1 cellular context compared by ENCODE assay signal in genomic region chr19:50275577-50276368, GRCh38.
TF ChIP-seq lines count a peak whose summit lies in the region.

No MANE protein-coding gene starts in this region.

TF ChIP-seq in HepG2, 621 proteins besides CTCF, POLR2A, EP300 and RAD21 (continued from another document and continues in another):
- TF ChIP-seq NCOR1 (IDR thresholded peaks at IDR 0.05; ENCODE audit: borderline replicate concordance, low read length) (0 out of 2 replicates have a peak, but pooled peaks have one; percentile 43), KLF13 (CRISPR knock-in tag; IDR thresholded peaks at IDR 0.05) (no peak), ZNF841 (CRISPR knock-in tag; IDR thresholded peaks at IDR 0.05; ENCODE audit: borderline replicate concordance) (no peak), ZNF253 (CRISPR knock-in tag; IDR thresholded peaks at IDR 0.05; ENCODE audit: borderline replicate concordance) (no peak), EED (CRISPR knock-in tag; IDR thresholded peaks at IDR 0.05) (no peak), MTA1 (CRISPR knock-in tag; IDR thresholded peaks at IDR 0.05; ENCODE audit: borderline replicate concordance) (peak; percentile 42; the same call in 1 of the 2 replicates), PHF21A (CRISPR knock-in tag; IDR thresholded peaks at IDR 0.05) (peak; percentile 72), RBFOX2 (IDR thresholded peaks at IDR 0.05; ENCODE audit: low read depth, low read length) (peak; percentile 64), FOXA3 (CRISPR knock-in tag; IDR thresholded peaks at IDR 0.05) (peak; percentile 61), JDP2 (CRISPR knock-in tag; IDR thresholded peaks at IDR 0.05; ENCODE audit: borderline replicate concordance) (no peak), ZNF737 (CRISPR knock-in tag; IDR thresholded peaks at IDR 0.05; ENCODE audit: borderline replicate concordance) (no peak), PBX2 (CRISPR knock-in tag; IDR thresholded peaks at IDR 0.05) (no peak), NONO (IDR thresholded peaks at IDR 0.05) (no peak), NONO (CRISPR knock-in tag; conservative IDR thresholded peaks at IDR 0.05) (no peak), CEBPG (CRISPR knock-in tag; IDR thresholded peaks at IDR 0.05) (no peak), RFXAP (CRISPR knock-in tag; IDR thresholded peaks at IDR 0.05; ENCODE audit: borderline replicate concordance) (0 out of 2 replicates have a peak, but pooled peaks have one; percentile 52), TBL1XR1 (IDR thresholded peaks at IDR 0.05; ENCODE audit: borderline replicate concordance, low read length, partially characterized antibody) (no peak), ZBTB21 (CRISPR knock-in tag; IDR thresholded peaks at IDR 0.05) (no peak), GATAD2A (CRISPR knock-in tag; IDR thresholded peaks at IDR 0.05) (peak; percentile 25; the same call in 1 of the 2 replicates), ZNF780A (CRISPR knock-in tag; IDR thresholded peaks at IDR 0.05) (no peak), ATAD3A (CRISPR knock-in tag; IDR thresholded peaks at IDR 0.05) (no peak), KDM5A (IDR thresholded peaks at IDR 0.05; ENCODE audit: borderline replicate concordance, low read length) (no peak), POGK (CRISPR knock-in tag; conservative IDR thresholded peaks at IDR 0.05) (no peak), FOXO4 (CRISPR knock-in tag; conservative IDR thresholded peaks at IDR 0.05) (no peak), SATB2 (CRISPR knock-in tag; IDR thresholded peaks at IDR 0.05) (no peak), MIER2 (CRISPR knock-in tag; IDR thresholded peaks at IDR 0.05) (0 out of 2 replicates have a peak, but pooled peaks have one; percentile 45), SRSF9 (IDR thresholded peaks at IDR 0.05; ENCODE audit: borderline replicate concordance, insufficient read depth, low read depth, low read length, poor library complexity, severe bottlenecking) (no peak), SKIL (CRISPR knock-in tag; IDR thresholded peaks at IDR 0.05; ENCODE audit: borderline replicate concordance) (no peak), U2AF2 (IDR thresholded peaks at IDR 0.05; ENCODE audit: low read depth, low read length) (no peak), ZBTB43 (CRISPR knock-in tag; conservative IDR thresholded peaks at IDR 0.05) (0 out of 2 replicates have a peak, but pooled peaks have one; percentile 41), XBP1 (CRISPR knock-in tag; IDR thresholded peaks at IDR 0.05) (no peak), ZEB1 (IDR thresholded peaks at IDR 0.05; ENCODE audit: insufficient replicate concordance, low read depth) (no peak), ZNF710 (CRISPR knock-in tag; IDR thresholded peaks at IDR 0.05; ENCODE audit: borderline replicate concordance) (no peak), FOXK2 (IDR thresholded peaks at IDR 0.05) (no peak), HOXA7 (CRISPR knock-in tag; IDR thresholded peaks at IDR 0.05) (no peak), ZNF777 (CRISPR knock-in tag; IDR thresholded peaks at IDR 0.05) (no peak), E2F2 (CRISPR knock-in tag; IDR thresholded peaks at IDR 0.05; ENCODE audit: borderline replicate concordance) (no peak), HOXA9 (CRISPR knock-in tag; IDR thresholded peaks at IDR 0.05; ENCODE audit: borderline replicate concordance) (no peak), ZNF607 (CRISPR knock-in tag; IDR thresholded peaks at IDR 0.05; ENCODE audit: borderline replicate concordance) (no peak), MIXL1 (CRISPR knock-in tag; IDR thresholded peaks at IDR 0.05) (peak; percentile 69; the same call in 1 of the 2 replicates), ZNF333 (CRISPR knock-in tag; IDR thresholded peaks at IDR 0.05; ENCODE audit: borderline replicate concordance) (no peak), ZFYVE20 (CRISPR knock-in tag; IDR thresholded peaks at IDR 0.05; ENCODE audit: borderline replicate concordance, low read depth) (no peak), ZBTB46 (CRISPR knock-in tag; IDR thresholded peaks at IDR 0.05; ENCODE audit: borderline replicate concordance) (no peak), ZFY (CRISPR knock-in tag; IDR thresholded peaks at IDR 0.05) (peak; percentile 91), SOX13 (IDR thresholded peaks at IDR 0.05) (no peak), SOX13 (CRISPR knock-in tag; conservative IDR thresholded peaks at IDR 0.05 in 1 of 2, IDR thresholded peaks at IDR 0.05 in 1 of 2) (peak in 1 of 2 experiments; percentile 51; a peak in 1 of 4 replicates), ZNF260 (CRISPR knock-in tag; IDR thresholded peaks at IDR 0.05; ENCODE audit: borderline replicate concordance, low read depth) (no peak), AGO2 (optimal IDR thresholded peaks at IDR 0.05; ENCODE audit: low read depth, low read length) (no peak), ISX (CRISPR knock-in tag; conservative IDR thresholded peaks at IDR 0.05) (0 out of 2 replicates have a peak, but pooled peaks have one; percentile 44), PRDM15 (CRISPR knock-in tag; IDR thresholded peaks at IDR 0.05) (0 out of 2 replicates have a peak, but pooled peaks have one; percentile 54), CREB3 (CRISPR knock-in tag; IDR thresholded peaks at IDR 0.05) (no peak)
